ENCODE assay signal across 8 cellular contexts in the genomic region with DNA sequence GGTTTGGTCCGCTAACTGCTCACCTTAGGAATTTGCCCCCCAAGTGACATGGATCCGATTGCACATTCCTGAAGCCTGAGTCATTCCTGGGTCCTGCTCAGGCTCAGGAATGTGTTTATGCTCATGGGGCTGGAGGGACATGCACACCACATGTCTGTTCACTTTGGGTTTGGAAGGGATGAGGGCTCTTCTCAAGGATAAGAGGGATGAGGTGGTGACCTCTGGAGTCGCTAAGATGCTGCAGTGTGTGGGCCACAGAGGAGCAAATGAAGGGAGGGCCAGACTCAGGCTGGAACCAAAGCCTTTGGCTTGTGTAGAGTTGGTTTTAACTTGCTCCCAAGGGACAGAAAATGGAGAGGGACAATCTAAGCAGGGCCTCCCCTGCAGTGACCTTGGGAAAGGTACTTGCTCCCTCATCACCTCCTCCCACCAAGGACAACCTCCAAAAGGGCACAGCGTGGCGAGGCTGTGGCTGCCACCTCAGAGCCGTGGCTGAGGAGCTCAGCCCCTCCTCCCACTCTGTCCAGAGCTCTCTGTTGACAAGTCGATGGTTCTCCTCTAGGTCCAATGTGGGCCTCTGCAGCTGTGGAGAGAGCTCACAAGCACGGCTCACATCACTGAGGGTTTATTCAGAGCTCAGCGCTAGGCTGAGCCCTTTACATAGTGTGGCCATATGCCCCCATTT.
A peak's percentile ranks its signal among the peaks of the same experiment; 100 is the strongest.
DNase-seq lines count a peak whose midpoint lies in the region; ATAC-seq, FAIRE-seq and TF ChIP-seq lines count a peak whose summit lies in the region.

No MANE protein-coding gene starts in this region.

- no peak for TF ChIP-seq CTCF in H1 (IDR thresholded peaks at IDR 0.05; ENCODE audit: control extremely low read depth in 1 of 3, insufficient read depth in 1 of 3, low read depth in 1 of 3, low read length in 3 of 3)
- TF ChIP-seq CTCF in uterus (IDR thresholded peaks at IDR 0.05), result no peak

- H3K79me1 ChIP-seq in H1 (ENCODE audit: low read depth, low read length), result no peaks in the 10 kb centered on the region

- H3K9me3 ChIP-seq in H1 (ENCODE audit: insufficient read depth in 2 of 2, low read depth in 1 of 2, low read length in 1 of 2), result peaks cover 5 to 6% of the 10 kb centered on the region in 2 experiments; a peak in 2 of 4 replicates
- H3K9me3 ChIP-seq in uterus, result no peaks in the 10 kb centered on the region

- CTCF ChIA-PET in H1 (lab: Charles Lee; ENCODE audit: partially characterized antibody), result interaction anchor here (0.6 to 8.7 kb wide), 16 partner anchors 8 to 206 kb away, joined by 3 to 53 read pairs (median 4); no protein-coding TSS in a partner anchor

- peak; percentile 73 for FAIRE-seq in H1 (lab: Jason Lieb, UNC)

- H3K4me2 ChIP-seq in H1 (ENCODE audit: insufficient read depth in 1 of 2, low read depth in 2 of 2, low read length in 2 of 2), result peak overlapping the region; percentile 48 to 51

- H3K4me3 ChIP-seq in H1 (ENCODE audit: extremely low read depth in 1 of 4, insufficient read depth in 2 of 4, low read depth in 3 of 4, low read length in 4 of 4) (peak overlapping the region in 1 of 4 experiments; percentile 27; a peak in 2 of 8 replicates), uterus (no peak overlapping the region)

- POLR2A ChIA-PET in H1 (lab: Charles Lee; ENCODE audit: partially characterized antibody), result interaction anchor here (0.6 to 3.1 kb wide), 6 partner anchors 10 to 141 kb away, joined by 3 to 23 read pairs (median 6); a partner anchor contains a TSS

- H3K27me3 ChIP-seq in H1 (replicated peaks in 1 of 4; ENCODE audit: control insufficient read depth in 3 of 4, extremely low read depth in 1 of 4, insufficient read depth in 3 of 4, low read length in 3 of 4), result no peaks in the 10 kb centered on the region
- H3K27me3 ChIP-seq in uterus, result no peaks in the 10 kb centered on the region

- peak overlapping the region; percentile 39 for H2BK120ac ChIP-seq in H1 (replicated peaks; ENCODE audit: low read depth, low read length)

- ATAC-seq in HG03095 (IDR thresholded peaks at IDR 0.05; ENCODE audit: unreplicated experiment) (no peak), left colon (no peak), GM18505 (IDR thresholded peaks at IDR 0.05; ENCODE audit: unreplicated experiment) (no peak)

- no peak overlapping the region for H2AFZ ChIP-seq in H1 (ENCODE audit: low read length)

- H3K4me1 ChIP-seq in H1 (replicated peaks in 1 of 4; ENCODE audit: control insufficient read depth in 3 of 4, insufficient read depth in 4 of 4, low read length in 3 of 4) (peaks cover 7 to 16% (median 11%) of the 10 kb centered on the region in 4 experiments), uterus (peaks cover 5 to 7% of the 10 kb centered on the region in 2 donors)

- H2AK5ac ChIP-seq in H1 (ENCODE audit: low read depth, low read length), result peak overlapping the region; percentile 98

- no peak for TF ChIP-seq EP300 in H1 (IDR thresholded peaks at IDR 0.05; ENCODE audit: borderline replicate concordance in 1 of 2, low read depth in 2 of 2, low read length in 2 of 2)

- no peak overlapping the region for H3K14ac ChIP-seq in H1 (ENCODE audit: insufficient read length)

- H3K56ac ChIP-seq in H1 (replicated peaks; ENCODE audit: insufficient read length, low read depth, low read length), result no peak overlapping the region

- no peaks in the 10 kb centered on the region for H3K36me3 ChIP-seq in H1 (ENCODE audit: control insufficient read depth in 2 of 4, insufficient read depth in 4 of 4, low read length in 3 of 4)
- H3K36me3 ChIP-seq in uterus, result no peaks in the 10 kb centered on the region

- intact Hi-C loops in uterus (cut with DNase I; ENCODE audit: low total_unique reads), result no loop called here
- intact Hi-C loops in left colon (cut with DNase I, micrococcal nuclease), result no loop called here

- H3K9ac ChIP-seq in H1 (replicated peaks in 1 of 4; ENCODE audit: extremely low read depth in 1 of 4, low read depth in 3 of 4, low read length in 3 of 4), result no peak overlapping the region

- DNase-seq in DMS53 (lab: John Stamatoyannopoulos, UW) (peak; percentile 34), DMS53 treated with DMSO at 0.1 percent for 48 hours (lab: John Stamatoyannopoulos, UW; ENCODE audit: unreplicated experiment) (no peak), H1 (ENCODE audit: low read depth in 1 of 2, low spot score in 2 of 2) (peak; percentile 67 to 79), medulla oblongata (ENCODE audit: extremely low spot score) (peak; percentile 83), uterus (peak in 1 of 2 donors; percentile 75), left colon (no peak)

- H2BK5ac ChIP-seq in H1 (ENCODE audit: low read depth, low read length), result peak overlapping the region; percentile 98

- peak overlapping the region; percentile 65; the same call in 1 of the 2 replicates for H2BK15ac ChIP-seq in H1 (ENCODE audit: low read length)

- peak overlapping the region; percentile 12; the same call in 1 of the 2 replicates for H3K27ac ChIP-seq in H1 (ENCODE audit: low read depth, low read length)
- peak overlapping the region; percentile 43 to 64 for H3K27ac ChIP-seq in uterus

- TF ChIP-seq POLR2A in H1 (IDR thresholded peaks at IDR 0.05; ENCODE audit: control extremely low read depth in 1 of 2, low read depth in 2 of 2, low read length in 2 of 2) (peak in 1 of 2 experiments; percentile 56; a peak in 1 of 3 replicates), uterus (IDR thresholded peaks at IDR 0.05) (no peak), GM18505 (IDR thresholded peaks at IDR 0.05; ENCODE audit: borderline replicate concordance, extremely low read depth, insufficient read depth, insufficient read length) (no peak)

- peak overlapping the region; percentile 4 for H3K4ac ChIP-seq in H1 (replicated peaks; ENCODE audit: insufficient read length, low read depth, low read length)

- H2BK20ac ChIP-seq in H1 (ENCODE audit: low read length), result peak overlapping the region; percentile 97

- no peak for TF ChIP-seq RAD21 in H1 (IDR thresholded peaks at IDR 0.05 in 1 of 2, conservative IDR thresholded peaks at IDR 0.05 in 1 of 2; ENCODE audit: low read depth in 2 of 2, low read length in 2 of 2)

- no peak overlapping the region for H3K23ac ChIP-seq in H1 (ENCODE audit: insufficient read length)

- peak overlapping the region; percentile 98 for H3K18ac ChIP-seq in H1 (ENCODE audit: extremely low read depth, low read length)

- 61% methylated on average over 9 of the region's 9 CpGs; no CpG with 5 or more reads in 1 of the 2 experiments for WGBS in H1 (ENCODE audit: extremely low coverage in 1 of 2, insufficient coverage in 1 of 2, insufficient read length in 1 of 2, insufficient replicate concordance in 2 of 2, low coverage in 1 of 2, low lambda C conversion rate in 2 of 2, missing lambda C conversion rate in 1 of 2), 2 experiments

- no peak overlapping the region for H4K8ac ChIP-seq in H1 (ENCODE audit: extremely low read depth, insufficient read depth, low read length)

- H3K79me2 ChIP-seq in H1 (ENCODE audit: control insufficient read depth in 1 of 2, insufficient read depth in 2 of 2, low read length in 2 of 2), result no peaks in the 10 kb centered on the region

- peak overlapping the region; percentile 100 for H2BK12ac ChIP-seq in H1 (ENCODE audit: low read depth, low read length)

- peak overlapping the region; percentile 95 for H4K91ac ChIP-seq in H1 (replicated peaks; ENCODE audit: insufficient read length, low read length)

- H3K23me2 ChIP-seq in H1 (ENCODE audit: low read depth, low read length), result peaks cover 3% of the 10 kb centered on the region; the same call in 1 of the 2 replicates

- H4K20me1 ChIP-seq in H1 (replicated peaks in 1 of 2; ENCODE audit: control insufficient read depth in 1 of 2, insufficient read depth in 2 of 2, low read length in 2 of 2), result no peaks in the 10 kb centered on the region

- no peak overlapping the region for H4K5ac ChIP-seq in H1 (ENCODE audit: insufficient read length, low read depth, low read length)

TF ChIP-seq in H1, 55 proteins besides CTCF, POLR2A, EP300 and RAD21 (continues in another document):
- TF ChIP-seq JUN (IDR thresholded peaks at IDR 0.05; ENCODE audit: low read depth, low read length) (peak; percentile 98), TEAD4 (IDR thresholded peaks at IDR 0.05; ENCODE audit: low read depth, low read length) (peak; percentile 99), TAF1 (IDR thresholded peaks at IDR 0.05; ENCODE audit: low read depth, low read length) (no peak), NRF1 (IDR thresholded peaks at IDR 0.05; ENCODE audit: low read depth, low read length) (no peak), RBBP5 (IDR thresholded peaks at IDR 0.05; ENCODE audit: borderline replicate concordance, low read depth, low read length) (peak; percentile 68; the same call in 1 of the 2 replicates), TBP (IDR thresholded peaks at IDR 0.05; ENCODE audit: low read depth, low read length) (peak; percentile 31; the same call in 1 of the 2 replicates), JUND (IDR thresholded peaks at IDR 0.05; ENCODE audit: low read length) (peak; percentile 100), YY1 (IDR thresholded peaks at IDR 0.05; ENCODE audit: low read depth, low read length) (0 out of 2 replicates have a peak, but pooled peaks have one; percentile 13), SIN3A (conservative IDR thresholded peaks at IDR 0.05 in 1 of 2, IDR thresholded peaks at IDR 0.05 in 1 of 2; ENCODE audit: low read depth in 1 of 2, low read length in 2 of 2) (no peak), CHD1 (IDR thresholded peaks at IDR 0.05; ENCODE audit: low read depth, low read length) (no peak), SP1 (IDR thresholded peaks at IDR 0.05; ENCODE audit: low read depth, low read length) (peak; percentile 62), RXRA (IDR thresholded peaks at IDR 0.05; ENCODE audit: insufficient read depth, low read depth, low read length) (no peak), ASH2L (IDR thresholded peaks at IDR 0.05; ENCODE audit: low read length) (peak; percentile 45)
- TF ChIP-seq, protein P1, sequence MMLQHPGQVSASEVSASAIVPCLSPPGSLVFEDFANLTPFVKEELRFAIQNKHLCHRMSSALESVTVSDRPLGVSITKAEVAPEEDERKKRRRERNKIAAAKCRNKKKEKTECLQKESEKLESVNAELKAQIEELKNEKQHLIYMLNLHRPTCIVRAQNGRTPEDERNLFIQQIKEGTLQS (IDR thresholded peaks at IDR 0.05; ENCODE audit: insufficient read depth, low read depth, low read length), result peak; percentile 68
- TF ChIP-seq, protein P2, sequence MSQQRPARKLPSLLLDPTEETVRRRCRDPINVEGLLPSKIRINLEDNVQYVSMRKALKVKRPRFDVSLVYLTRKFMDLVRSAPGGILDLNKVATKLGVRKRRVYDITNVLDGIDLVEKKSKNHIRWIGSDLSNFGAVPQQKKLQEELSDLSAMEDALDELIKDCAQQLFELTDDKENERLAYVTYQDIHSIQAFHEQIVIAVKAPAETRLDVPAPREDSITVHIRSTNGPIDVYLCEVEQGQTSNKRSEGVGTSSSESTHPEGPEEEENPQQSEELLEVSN (IDR thresholded peaks at IDR 0.05), result peak; percentile 77
- TF ChIP-seq, protein P3, sequence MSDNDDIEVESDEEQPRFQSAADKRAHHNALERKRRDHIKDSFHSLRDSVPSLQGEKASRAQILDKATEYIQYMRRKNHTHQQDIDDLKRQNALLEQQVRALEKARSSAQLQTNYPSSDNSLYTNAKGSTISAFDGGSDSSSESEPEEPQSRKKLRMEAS (IDR thresholded peaks at IDR 0.05), result peak; percentile 87

Comparison
In these comparisons a context has a peak if more than half of its experiments do, and no peak if none do; other contexts are left out.
1. DNase-seq: peak in DMS53 (single experiment), H1 (2 of 2) and medulla oblongata (single experiment); none in DMS53 treated with DMSO at 0.1 percent for 48 hours (single experiment) and left colon (0 of 2).